ENCODE assay signal across 23 cellular contexts in the genomic region with DNA sequence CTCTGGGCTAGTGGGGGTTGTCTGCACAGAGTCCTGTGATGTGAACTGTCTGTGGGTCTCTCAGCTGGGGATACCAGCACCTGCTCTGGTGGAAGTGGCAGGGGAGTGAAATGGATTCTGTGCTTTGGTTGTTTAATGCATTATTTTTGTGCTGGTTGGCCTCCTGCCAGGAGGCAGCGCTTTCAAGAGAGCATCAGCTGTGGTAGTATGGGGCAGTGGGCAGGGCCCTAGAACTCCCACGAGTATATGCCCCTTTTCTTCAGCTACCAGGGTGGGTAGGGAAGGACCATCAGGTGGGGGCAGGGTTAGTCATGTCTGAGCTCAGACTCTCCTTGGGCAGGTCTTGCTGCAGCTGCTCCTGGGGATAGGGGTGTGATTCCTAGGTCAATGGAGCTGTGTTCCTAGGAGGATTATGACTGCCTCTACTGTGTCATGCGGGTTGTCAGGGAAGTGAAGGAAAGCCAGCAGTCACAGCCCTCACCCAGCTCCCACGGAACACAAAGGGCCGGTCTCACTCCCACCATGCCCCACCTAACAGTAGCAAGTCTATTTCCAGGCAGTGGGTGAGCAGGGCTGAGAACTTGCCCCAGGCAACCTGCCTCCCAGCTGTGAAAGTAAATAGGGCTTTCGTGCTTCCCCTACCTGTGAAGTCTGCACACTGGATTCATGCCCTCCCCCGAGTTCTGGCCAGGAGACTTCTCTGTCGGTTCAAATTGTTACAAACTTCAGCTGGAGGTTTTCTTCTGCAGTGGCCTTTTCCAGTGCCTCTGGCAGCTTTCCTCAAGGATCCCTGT. TPM values are rescaled to one million over a fixed set of nuclear protein-coding genes. Genes with fewer than 3 reads are reported as not detected.
"Had no signal": no experiment of that assay in that cellular context is flagged by ENCODE, and none has a peak within 500 bp of the region (broad histone marks: within the 10 kb centered on the region; RNA-seq: fewer than 3 reads in every experiment).

No MANE protein-coding gene starts in this region.

- H3K36me3 Mint-ChIP-seq: memory B cell had no signal

- H3K9me3 ChIP-seq: pancreas had no signal

- H3K4me1 Mint-ChIP-seq: activated CD4-positive, alpha-beta T cell treated with anti-CD3 and anti-CD28 coated beads, Interleukin-2, amount 10 ng/mL, durations not matched to agents 7 days and 5 days; memory B cell had no signal

- H3K4me3 ChIP-seq: breast epithelium, coronary artery, heart left ventricle, pancreas, psoas muscle, upper lobe of left lung had no signal

- H3K27me3 ChIP-seq: breast epithelium, pancreas, upper lobe of left lung had no signal

- H3K4me1 ChIP-seq: breast epithelium, heart left ventricle, pancreas, psoas muscle, upper lobe of left lung had no signal

- H3K36me3 ChIP-seq: breast epithelium, heart left ventricle, pancreas, upper lobe of left lung had no signal

- H3K27ac Mint-ChIP-seq: activated CD4-positive, alpha-beta T cell treated with anti-CD3 and anti-CD28 coated beads, Interleukin-2, amount 10 ng/mL, durations not matched to agents 7 days and 5 days; activated CD8-positive, alpha-beta T cell treated with anti-CD3 and anti-CD28 coated beads, Interleukin-2, amount 10 ng/mL, durations not matched to agents 7 days and 5 days; activated naive CD4-positive, alpha-beta T cell treated with anti-CD3 and anti-CD28 coated beads, Interleukin-2, amount 50 U/mL, for 72 hours; memory B cell; natural killer cell treated with Interleukin-12 subunit alpha and Interleukin-12 subunit beta and Interleukin-15 and Interleukin-18, amount 100 ng/mL, for 72 hours had no signal

- H3K4me3 Mint-ChIP-seq: activated CD4-positive, alpha-beta T cell treated with anti-CD3 and anti-CD28 coated beads, Interleukin-2, amount 10 ng/mL, durations not matched to agents 7 days and 5 days; activated CD8-positive, alpha-beta T cell treated with anti-CD3 and anti-CD28 coated beads, Interleukin-2, amount 10 ng/mL, durations not matched to agents 7 days and 5 days; memory B cell; natural killer cell treated with Interleukin-12 subunit alpha and Interleukin-12 subunit beta and Interleukin-15 and Interleukin-18, amount 100 ng/mL, for 72 hours had no signal

- DNase-seq: activated CD4-positive, alpha-beta T cell treated with anti-CD3 and anti-CD28 coated beads, Interleukin-2, amount 10 ng/mL, durations not matched to agents 7 days and 5 days; activated CD8-positive, alpha-beta T cell treated with anti-CD3 and anti-CD28 coated beads, Interleukin-2, amount 10 ng/mL, durations not matched to agents 7 days and 5 days; activated T-cell treated with anti-CD3 and anti-CD28 coated beads, Interleukin-2, amount 50 U/mL, for 1 hour; heart left ventricle; left colon; pancreas; psoas muscle; stimulated activated CD4-positive, alpha-beta T cell treated with anti-CD3 and anti-CD28 coated beads, Interleukin-12 subunit alpha, Interleukin-12 subunit beta, amount 100 ng/mL, for 4 hours; stimulated activated CD4-positive, alpha-beta T cell treated with anti-CD3 and anti-CD28 coated beads, Interleukin-4, amount 100 ng/mL, for 4 hours; stimulated activated naive CD8-positive, alpha-beta T cell treated with anti-CD3 and anti-CD28 coated beads, Interleukin-15, Interleukin-2, amounts not matched to agents 100 U/mL and 50 U/mL, for 24 hours; T-helper 2 cell; upper lobe of left lung had no signal

- ATAC-seq: activated CD4-positive, CD25-positive, alpha-beta regulatory T cell treated with anti-CD3 and anti-CD28 coated beads, Interleukin-2, amount 50 U/mL, for 24 hours; activated CD8-positive, alpha-beta T cell treated with anti-CD3 and anti-CD28 coated beads, Interleukin-2, amount 10 ng/mL, durations not matched to agents 7 days and 5 days; activated naive CD4-positive, alpha-beta T cell treated with anti-CD3 and anti-CD28 coated beads, Interleukin-2, amount 50 U/mL, for 72 hours; heart left ventricle; left colon; natural killer cell treated with Interleukin-12 subunit alpha and Interleukin-12 subunit beta and Interleukin-15 and Interleukin-18, amount 100 ng/mL, for 72 hours; pancreas; psoas muscle; right cardiac atrium; stimulated activated naive CD8-positive, alpha-beta T cell treated with anti-CD3 and anti-CD28 coated beads, Interleukin-15, Interleukin-2, amounts not matched to agents 100 U/mL and 50 U/mL, for 24 hours had no signal

- H3K27ac ChIP-seq: breast epithelium, coronary artery, heart left ventricle, pancreas, psoas muscle, upper lobe of left lung had no signal

RNA-seq across cellular contexts. Expression of a gene that starts 25.7 kb away (rescaled TPM):
- total RNA-seq: activated CD4-positive, alpha-beta T cell treated with anti-CD3 and anti-CD28 coated beads, Interleukin-2, amount 10 ng/mL, durations not matched to agents 7 days and 5 days; activated CD8-positive, alpha-beta T cell treated with anti-CD3 and anti-CD28 coated beads, Interleukin-2, amount 10 ng/mL, durations not matched to agents 7 days and 5 days; activated naive CD4-positive, alpha-beta T cell treated with anti-CD3 and anti-CD28 coated beads, Interleukin-2, amount 50 U/mL, for 72 hours; epithelial cell of proximal tubule; fibroblast of villous mesenchyme; left colon; lower leg skin; natural killer cell treated with Interleukin-12 subunit alpha and Interleukin-12 subunit beta and Interleukin-15 and Interleukin-18, amount 100 ng/mL, for 72 hours; psoas muscle; subcutaneous adipose tissue had no signal
- polyA plus RNA-seq: psoas muscle had no signal
